Comparison of ENCODE assay signal across 25 cellular contexts in the genomic region with DNA sequence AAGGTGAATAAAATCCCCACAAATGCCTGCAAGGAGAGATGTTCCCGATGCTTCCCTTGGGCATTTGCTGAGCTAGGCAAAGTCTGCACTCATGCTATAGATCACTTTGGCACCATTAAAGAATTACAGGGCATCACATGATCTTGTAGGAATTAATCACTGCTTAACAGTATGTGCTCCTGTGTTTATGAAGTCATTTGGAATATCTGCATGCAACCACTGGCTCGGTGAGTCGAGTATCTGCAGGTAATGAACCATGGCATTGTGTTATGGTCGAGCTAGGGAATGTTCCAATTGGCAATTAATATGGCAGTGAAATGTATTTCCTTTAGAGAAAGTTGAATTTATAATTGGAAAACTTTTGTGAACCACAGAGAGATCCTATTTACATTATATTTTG.
DNase-seq lines count a peak whose midpoint lies in the region; FAIRE-seq and TF ChIP-seq lines count a peak whose summit lies in the region.
"Had no signal": no experiment of that assay in that cellular context is flagged by ENCODE, and none has a peak within 500 bp of the region (broad histone marks: within the 10 kb centered on the region; RNA-seq: fewer than 3 reads in every experiment).

No MANE protein-coding gene starts in this region.

- no peaks in the 10 kb centered on the region for H3K9me3 Mint-ChIP-seq in activated CD4-positive, alpha-beta T cell treated with anti-CD3 and anti-CD28 coated beads, Interleukin-2, amount 10 ng/mL, durations not matched to agents 24 days and 14 days
- no peaks in the 10 kb centered on the region for H3K9me3 Mint-ChIP-seq in chondrocyte (ENCODE audit: low read depth)
- H3K9me3 Mint-ChIP-seq: GM23338, HFFc6 had no signal

- peaks cover 8% of the 10 kb centered on the region for H3K4me1 ChIP-seq in vagina
- H3K4me1 ChIP-seq: HAP-1 had no signal

- H3K27me3 ChIP-seq in kidney epithelial cell (ENCODE audit: control insufficient read depth, insufficient read depth, low read length) (no peaks in the 10 kb centered on the region), vagina (no peaks in the 10 kb centered on the region)
- H3K27me3 ChIP-seq: MG63, SJCRH30 had no signal

- peak overlapping the region; percentile 12 for H3K27ac ChIP-seq in vagina
- H3K27ac ChIP-seq: SJCRH30 had no signal

- DNase-seq in NCI-H82 (lab: John Stamatoyannopoulos, UW) (peak; percentile 10), NCI-H82 treated with DMSO at 0.1 percent for 48 hours (lab: John Stamatoyannopoulos, UW; ENCODE audit: unreplicated experiment) (no peak), epithelial cell of esophagus (ENCODE audit: low read depth) (peak; percentile 35), kidney epithelial cell (ENCODE audit: low read depth) (peak; percentile 29), vagina (ENCODE audit: extremely low spot score in 2 of 2) (no peak), chondrocyte (ENCODE audit: low spot score) (no peak), GM12891 (ENCODE audit: insufficient read length, low spot score) (no peak)
- no peak for DNase-seq in activated CD4-positive, alpha-beta T cell treated with anti-CD3 and anti-CD28 coated beads, Interleukin-2, amount 10 ng/mL, durations not matched to agents 24 days and 14 days
- DNase-seq: HFFc6; IMR-90; KG1; MG63; NCI-H1105 treated with DMSO at 0.1 percent for 48 hours; NCI-H146; NCI-H1930; NCI-H2107; NCI-H446 treated with DMSO at 0.1 percent for 48 hours; NCI-H748 treated with DMSO at 0.1 percent for 48 hours; NK-92 treated with Interleukin-12 subunit alpha and Interleukin-12 subunit beta, amount 100 ng/mL, for 24 hours; PC-3; SJCRH30 had no signal

- H3K9me3 ChIP-seq in vagina = no peaks in the 10 kb centered on the region
- H3K9me3 ChIP-seq: HAP-1, MG63, SJCRH30 had no signal

- H3K36me3 Mint-ChIP-seq in activated CD4-positive, alpha-beta T cell treated with anti-CD3 and anti-CD28 coated beads, Interleukin-2, amount 10 ng/mL, durations not matched to agents 24 days and 14 days (ENCODE audit: low read depth) = no peaks in the 10 kb centered on the region
- H3K36me3 Mint-ChIP-seq in chondrocyte (ENCODE audit: low read depth) = no peaks in the 10 kb centered on the region

- H3K4me3 ChIP-seq in epithelial cell of esophagus (ENCODE audit: low read length) (no peak overlapping the region), kidney epithelial cell (ENCODE audit: low read depth, low read length) (no peak overlapping the region), vagina (no peak overlapping the region)
- H3K4me3 ChIP-seq: GM23338, HAP-1, MG63, SJCRH30 had no signal

- no peaks in the 10 kb centered on the region for H3K27me3 Mint-ChIP-seq in activated CD4-positive, alpha-beta T cell treated with anti-CD3 and anti-CD28 coated beads, Interleukin-2, amount 10 ng/mL, durations not matched to agents 24 days and 14 days
- no peaks in the 10 kb centered on the region for H3K27me3 Mint-ChIP-seq in chondrocyte (ENCODE audit: low read depth)

- H3K4me1 Mint-ChIP-seq in activated CD4-positive, alpha-beta T cell treated with anti-CD3 and anti-CD28 coated beads, Interleukin-2, amount 10 ng/mL, durations not matched to agents 24 days and 14 days = no peaks in the 10 kb centered on the region
- no peaks in the 10 kb centered on the region for H3K4me1 Mint-ChIP-seq in chondrocyte (ENCODE audit: low read depth)
- H3K4me1 Mint-ChIP-seq: GM23338 had no signal

- H3K36me3 ChIP-seq in kidney epithelial cell (ENCODE audit: control insufficient read depth, insufficient read depth, low read length) = no peaks in the 10 kb centered on the region
- H3K36me3 ChIP-seq in vagina = no peaks in the 10 kb centered on the region
- H3K36me3 ChIP-seq: HAP-1, MG63, SJCRH30 had no signal

- intact Hi-C loops in vagina (cut with DNase I) = no loop called here
- intact Hi-C loops in activated CD4-positive, alpha-beta T cell treated with anti-CD3 and anti-CD28 coated beads, Interleukin-2, amount 10 ng/mL, durations not matched to agents 24 days and 14 days (cut with micrococcal nuclease) = no loop called here

- no peak for FAIRE-seq in GM12891 (lab: Jason Lieb, UNC)
- FAIRE-seq: D721Med, G401.6 had no signal

- H3K4me3 Mint-ChIP-seq in activated CD4-positive, alpha-beta T cell treated with anti-CD3 and anti-CD28 coated beads, Interleukin-2, amount 10 ng/mL, durations not matched to agents 24 days and 14 days = no peak overlapping the region
- H3K4me3 Mint-ChIP-seq in chondrocyte (ENCODE audit: unreplicated experiment) = no peak overlapping the region
- H3K4me3 Mint-ChIP-seq: GM23338, HFFc6 had no signal

- TF ChIP-seq CTCF in epithelial cell of esophagus (IDR thresholded peaks at IDR 0.05; ENCODE audit: insufficient read depth, low read depth, low read length, missing control alignments) (no peak), kidney epithelial cell (IDR thresholded peaks at IDR 0.05; ENCODE audit: insufficient read depth, low read length, poor library complexity, severe bottlenecking) (no peak), vagina (IDR thresholded peaks at IDR 0.05) (no peak), chondrocyte (IDR thresholded peaks at IDR 0.05) (no peak)

- TF ChIP-seq POLR2A in vagina (IDR thresholded peaks at IDR 0.05) = no peak
- no peak for TF ChIP-seq POLR2A in GM12891 (IDR thresholded peaks at IDR 0.05; ENCODE audit: low read depth, low read length)

- H3K27ac Mint-ChIP-seq in activated CD4-positive, alpha-beta T cell treated with anti-CD3 and anti-CD28 coated beads, Interleukin-2, amount 10 ng/mL, durations not matched to agents 24 days and 14 days = no peak overlapping the region
- no peak overlapping the region for H3K27ac Mint-ChIP-seq in chondrocyte (ENCODE audit: unreplicated experiment)
- H3K27ac Mint-ChIP-seq: GM23338, HFFc6 had no signal

TF ChIP-seq in GM12891, 5 proteins besides CTCF, POLR2A, EP300 and RAD21:
- no peak for TF ChIP-seq POU2F2 (IDR thresholded peaks at IDR 0.05; ENCODE audit: low read depth, low read length)
- TF ChIP-seq POLR2AphosphoS5 (IDR thresholded peaks at IDR 0.05; ENCODE audit: low read depth, low read length) = no peak
- TF ChIP-seq PAX5 (IDR thresholded peaks at IDR 0.05; ENCODE audit: insufficient read depth, low read length, severe bottlenecking) = no peak
- TF ChIP-seq TAF1 (IDR thresholded peaks at IDR 0.05; ENCODE audit: low read depth, low read length) = no peak
- TF ChIP-seq SPI1 (IDR thresholded peaks at IDR 0.05; ENCODE audit: low read depth, low read length) = no peak

Comparison
In these comparisons a context has a peak if more than half of its experiments do, and no peak if none do; other contexts are left out.
1. DNase-seq: peak in NCI-H82 (single experiment), epithelial cell of esophagus (single experiment) and kidney epithelial cell (single experiment); none in NCI-H82 treated with DMSO at 0.1 percent for 48 hours (single experiment), vagina (0 of 2), activated CD4-positive, alpha-beta T cell treated with anti-CD3 and anti-CD28 coated beads, Interleukin-2, amount 10 ng/mL, durations not matched to agents 24 days and 14 days (single experiment), chondrocyte (single experiment) and GM12891 (single experiment).